Comparison of ENCODE assay signal across 8 cellular contexts in genomic region chr7:50634378-50634777, GRCh38.
"Had no signal": no experiment of that assay in that cellular context is flagged by ENCODE, and none has a peak within 500 bp of the region (broad histone marks: within the 10 kb centered on the region; RNA-seq: fewer than 3 reads in every experiment).

No MANE protein-coding gene starts in this region.

- DNase-seq: GDM1, GF-D8 had no signal

- ATAC-seq: GM12878 had no signal

- H3K4me3 ChIP-seq: GM12878 had no signal

- FAIRE-seq: G401.6, GM12878, GM12891, GM12892, GM18507, GM19239 had no signal
